Comparison of ENCODE assay signal across 16 cellular contexts in the genomic region with DNA sequence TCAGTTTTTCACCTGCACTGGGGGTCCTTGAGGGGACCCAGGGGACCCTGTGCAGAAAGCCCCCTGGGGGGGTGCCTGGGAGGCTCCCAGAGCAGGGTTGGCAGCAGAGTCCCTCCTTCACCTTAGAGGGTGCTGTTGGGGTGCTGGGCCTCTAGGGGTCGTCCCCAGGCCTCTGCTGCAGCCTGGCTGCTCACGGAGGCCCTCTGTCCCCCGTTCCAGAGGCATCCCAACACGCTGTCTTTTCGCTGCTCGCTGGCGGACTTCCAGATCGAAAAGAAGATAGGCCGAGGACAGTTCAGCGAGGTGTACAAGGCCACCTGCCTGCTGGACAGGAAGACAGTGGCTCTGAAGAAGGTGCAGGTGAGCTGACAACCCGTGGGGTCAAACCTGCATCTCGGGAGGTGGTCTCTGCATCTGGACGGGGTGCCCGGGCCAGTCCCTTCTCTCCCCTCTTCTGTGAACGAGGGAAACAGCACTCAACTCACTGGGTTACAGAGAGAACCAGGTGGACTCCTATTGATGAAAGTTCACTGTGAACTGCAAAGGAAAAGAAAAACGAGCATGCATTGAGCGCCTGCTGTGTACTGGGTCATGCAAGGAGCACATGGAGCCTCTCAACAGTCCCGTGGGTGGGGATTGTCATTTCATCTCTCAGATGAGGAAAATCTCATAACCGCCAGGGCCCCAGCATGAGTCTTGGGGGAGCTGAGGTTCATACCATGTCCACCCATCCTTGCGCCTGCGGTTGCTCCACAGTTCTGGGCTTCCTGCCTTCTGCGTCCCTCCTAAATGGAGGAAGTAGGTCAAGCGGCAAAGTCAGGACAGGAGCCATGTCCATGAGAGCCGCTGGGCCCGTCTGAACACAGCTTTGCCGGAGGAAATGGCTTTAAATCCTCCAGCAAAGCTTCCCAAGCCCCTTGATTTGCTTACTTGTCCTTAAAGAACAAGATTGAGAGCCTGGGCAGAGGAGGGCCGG. TPM values are rescaled to one million over a fixed set of nuclear protein-coding genes. Genes with fewer than 3 reads are reported as not detected.
DNase-seq lines count a peak whose midpoint lies in the region; ATAC-seq and TF ChIP-seq lines count a peak whose summit lies in the region.
"Had no signal": no experiment of that assay in that cellular context is flagged by ENCODE, and none has a peak within 500 bp of the region (broad histone marks: within the 10 kb centered on the region; RNA-seq: fewer than 3 reads in every experiment).

No MANE protein-coding gene starts in this region.

- no peak for ATAC-seq in HG03460 (IDR thresholded peaks at IDR 0.05; ENCODE audit: unreplicated experiment)

- H3K36me3 Mint-ChIP-seq in T-helper 2 cell treated with Interferon-gamma antibody and Interleukin-4, amounts not matched to agents 5 μg/mL and 100 μg/mL, for 36 hours (ENCODE audit: low read depth) = peaks cover 6% of the 10 kb centered on the region

- DNase-seq in SK-N-DZ (ENCODE audit: low spot score) (peak; percentile 45), fibroblast of gingiva (ENCODE audit: low read depth) (peak; percentile 25), putamen (ENCODE audit: low spot score) (peak; percentile 43)
- DNase-seq in T-helper 2 cell treated with Interferon-gamma antibody and Interleukin-4, amounts not matched to agents 5 μg/mL and 100 μg/mL, for 36 hours (ENCODE audit: low spot score) = no peak
- DNase-seq in activated effector memory CD4-positive, alpha-beta T cell treated with anti-CD3 and anti-CD28 coated beads, Interleukin-2, amount 50 U/mL, for 16 hours = no peak
- DNase-seq: HCEC 1CT; left ventricle myocardium inferior; NCI-H1436; NCI-H446 treated with DMSO at 0.1 percent for 48 hours; posterior cingulate gyrus; SIG-M5; small intestine; stimulated activated CD4-positive, alpha-beta T cell treated with anti-CD3 and anti-CD28 coated beads, Interleukin-4, amount 100 ng/mL, for 4 hours; stimulated activated CD8-positive, alpha-beta memory T cell treated with anti-CD3 and anti-CD28 coated beads, Interleukin-4, amount 100 ng/mL, for 48 hours had no signal

- no peaks in the 10 kb centered on the region for H3K9me3 Mint-ChIP-seq in T-helper 2 cell treated with Interferon-gamma antibody and Interleukin-4, amounts not matched to agents 5 μg/mL and 100 μg/mL, for 36 hours

- H3K4me3 Mint-ChIP-seq in T-helper 2 cell treated with Interferon-gamma antibody and Interleukin-4, amounts not matched to agents 5 μg/mL and 100 μg/mL, for 36 hours = no peak overlapping the region

- no peaks in the 10 kb centered on the region for H3K27me3 Mint-ChIP-seq in T-helper 2 cell treated with Interferon-gamma antibody and Interleukin-4, amounts not matched to agents 5 μg/mL and 100 μg/mL, for 36 hours (ENCODE audit: low read depth)

- TF ChIP-seq CTCF in GM12874 (IDR thresholded peaks at IDR 0.05; ENCODE audit: insufficient read depth, low read depth, low read length) = 0 out of 2 replicates have a peak, but pooled peaks have one; percentile 10

- H3K27ac Mint-ChIP-seq in T-helper 2 cell treated with Interferon-gamma antibody and Interleukin-4, amounts not matched to agents 5 μg/mL and 100 μg/mL, for 36 hours = no peak overlapping the region

- H3K4me1 Mint-ChIP-seq in T-helper 2 cell treated with Interferon-gamma antibody and Interleukin-4, amounts not matched to agents 5 μg/mL and 100 μg/mL, for 36 hours (ENCODE audit: low read depth) = no peaks in the 10 kb centered on the region

RNA-seq across cellular contexts. Expression of a gene that starts 54.8 kb away (rescaled TPM):
- not detected in 2 replicates for polyA plus RNA-seq in SK-N-DZ (2014; cell fraction: cytosol; rRNA removed)
- not detected in 2 replicates for polyA plus RNA-seq in SK-N-DZ (2014; cell fraction: nucleus; rRNA removed)

Comparison
In these comparisons a context has a peak if more than half of its experiments do, and no peak if none do; other contexts are left out.
1. DNase-seq: peak in SK-N-DZ (single experiment), fibroblast of gingiva (single experiment) and putamen (single experiment); none in T-helper 2 cell treated with Interferon-gamma antibody and Interleukin-4, amounts not matched to agents 5 μg/mL and 100 μg/mL, for 36 hours (single experiment) and activated effector memory CD4-positive, alpha-beta T cell treated with anti-CD3 and anti-CD28 coated beads, Interleukin-2, amount 50 U/mL, for 16 hours (single experiment).